ENCODE assay signal across 8 cellular contexts in genomic region chr11:65420506-65421203, GRCh38. TPM values are rescaled to one million over a fixed set of nuclear protein-coding genes. Genes with fewer than 3 reads are reported as not detected.
DNase-seq lines count a peak whose midpoint lies in the region; ATAC-seq and TF ChIP-seq lines count a peak whose summit lies in the region.

No MANE protein-coding gene starts in this region.

- POLR2A ChIA-PET in T-cell (lab: Charles Lee): interaction anchor here (0.5 to 12.1 kb wide), 9 partner anchors 10 to 87 kb away, joined by 3 to 306 read pairs (median 12); partner anchors contain the start of gene MALAT1 (in 2 of the 2)

- H3K4me3 ChIP-seq in GM12864 (ENCODE audit: low read depth, low read length) (peak overlapping the region; percentile 97), esophagus (ENCODE audit: low read depth in 1 of 2, low read length in 2 of 2) (peak overlapping the region; percentile 68 to 100), rectal smooth muscle tissue (ENCODE audit: low read length) (peak overlapping the region; percentile 75)

- H3K9me3 ChIP-seq in esophagus (ENCODE audit: control insufficient read depth in 2 of 2, insufficient read depth in 1 of 2, low read depth in 1 of 2, low read length in 1 of 2): no peaks in the 10 kb centered on the region

- H3K9ac ChIP-seq in rectal smooth muscle tissue (ENCODE audit: low read length): peak overlapping the region; percentile 80

- H3K4me3 Mint-ChIP-seq in T-cell: peak overlapping the region; percentile 91 to 100 (median 98)

- WGBS in esophagus, 2 donors: 28 to 39% methylated on average over 6 of the region's 6 CpGs

- H3K36me3 ChIP-seq in esophagus (ENCODE audit: control insufficient read depth in 2 of 2, insufficient read depth in 2 of 2, low read length in 1 of 2) (peaks cover 0 to 5% of the 10 kb centered on the region in 2 donors), rectal smooth muscle tissue (ENCODE audit: control insufficient read depth, insufficient read depth, low read length) (peaks cover 26% of the 10 kb centered on the region)

- H3K27ac ChIP-seq in esophagus (ENCODE audit: low read depth in 2 of 2, low read length in 1 of 2): peak overlapping the region; percentile 99
- peak overlapping the region; percentile 100 for H3K27ac ChIP-seq in rectal smooth muscle tissue (ENCODE audit: low read depth, low read length)

- H3K4me1 ChIP-seq in esophagus (ENCODE audit: control insufficient read depth in 2 of 2, insufficient read depth in 2 of 2, low read length in 1 of 2) (peaks cover 8 to 26% of the 10 kb centered on the region in 2 donors), rectal smooth muscle tissue (ENCODE audit: control insufficient read depth, insufficient read depth, low read length) (peaks cover 54% of the 10 kb centered on the region)

- H3K27ac Mint-ChIP-seq in T-cell: peak overlapping the region; percentile 98 to 99

- peaks cover 30% of the 10 kb centered on the region for H3K36me3 Mint-ChIP-seq in T-cell

- H3K4me1 Mint-ChIP-seq in T-cell: peaks cover 49 to 89% (median 54%) of the 10 kb centered on the region in 3 donors

- no peak for TF ChIP-seq CTCF in GM12864 (IDR thresholded peaks at IDR 0.05; ENCODE audit: low read depth, low read length, missing control alignments)

- CTCF ChIA-PET in T-cell (lab: Charles Lee): interaction anchor here (0.6 to 3.6 kb wide), 7 partner anchors 12 to 480 kb away, joined by 3 to 30 read pairs (median 4); partner anchors contain the start of gene MALAT1 (in 1 of the 2)

- no peaks in the 10 kb centered on the region for H3K27me3 ChIP-seq in esophagus (ENCODE audit: control insufficient read depth in 1 of 2, insufficient read depth in 2 of 2, low read length in 2 of 2)
- no peaks in the 10 kb centered on the region for H3K27me3 ChIP-seq in rectal smooth muscle tissue (ENCODE audit: control insufficient read depth, insufficient read depth, low read length)

- H3K9me3 Mint-ChIP-seq in T-cell: no peaks in the 10 kb centered on the region

- no peaks in the 10 kb centered on the region for H3K27me3 Mint-ChIP-seq in T-cell

- DNase-seq in GM12864 (ENCODE audit: low read depth): no peak
- DNase-seq in T-cell: peak in 1 of 34 experiments; percentile 21
- no peak for DNase-seq in NCI-H446 treated with DMSO at 0.1 percent for 48 hours (lab: John Stamatoyannopoulos, UW)
- DNase-seq in amniotic stem cell (lab: John Stamatoyannopoulos, UW): no peak
- DNase-seq in DMS114 treated with DMSO at 0.1 percent for 48 hours (lab: John Stamatoyannopoulos, UW; ENCODE audit: unreplicated experiment): no peak

- ATAC-seq in T-cell (replicated peaks in 1 of 4) (no peak), GM19328 (IDR thresholded peaks at IDR 0.05; ENCODE audit: unreplicated experiment) (no peak)

RNA-seq across cellular contexts. Expression of gene NEAT1, which starts 1.9 kb away (rescaled TPM):
- 1,000 to 10,000 TPM in 1 of 5 donors, 100 to 1,000 TPM in 4; 368 to 1,017 (median 906) TPM for total RNA-seq in T-cell
- 1,000 to 10,000 TPM in 1 of 2 donors, 100 to 1,000 TPM in 1; 536 to 1,203 TPM for polyA plus RNA-seq in esophagus

RNA-seq across cellular contexts. Expression of gene FRMD8, which starts 34.2 kb away (rescaled TPM):
- 10 to 100 TPM; 35.6 to 79.1 (median 77.8) TPM for total RNA-seq in T-cell
- polyA plus RNA-seq in esophagus: 10 to 100 TPM; 25.2 to 27.8 TPM

RNA-seq across cellular contexts. Expression of gene SLC25A45, which starts 38.2 kb away (rescaled TPM):
- total RNA-seq in T-cell: 10 to 100 TPM; 18.7 to 72.2 (median 22.6) TPM
- 1 to 10 TPM; 2.4 to 6.0 TPM for polyA plus RNA-seq in esophagus
